In genomic region chr22:38707346-38707745, GRCh38 we compare ENCODE assay signal across 8 cellular contexts. TPM values are rescaled to one million over a fixed set of nuclear protein-coding genes. Genes with fewer than 3 reads are reported as not detected.
DNase-seq lines count a peak whose midpoint lies in the region; ATAC-seq and TF ChIP-seq lines count a peak whose summit lies in the region.

No MANE protein-coding gene starts in this region.

- no peaks in the 10 kb centered on the region for H3K9me3 Mint-ChIP-seq in GM23338
- H3K9me3 Mint-ChIP-seq in activated naive CD4-positive, alpha-beta T cell treated with anti-CD3 and anti-CD28 coated beads, Interleukin-2, amount 50 U/mL, for 72 hours, result no peaks in the 10 kb centered on the region

- H2AFZ ChIP-seq in GM23338, result no peak overlapping the region

- no peaks in the 10 kb centered on the region for H3K9me3 ChIP-seq in liver (ENCODE audit: control insufficient read depth in 4 of 4, low read length in 3 of 4)

- peak overlapping the region in 1 of 2 donors; percentile 17 for H3K9ac ChIP-seq in liver (ENCODE audit: low read depth in 1 of 2, low read length in 2 of 2)

- no peak overlapping the region for H3K27ac Mint-ChIP-seq in GM23338
- peak overlapping the region; percentile 46 to 93 for H3K27ac Mint-ChIP-seq in activated naive CD4-positive, alpha-beta T cell treated with anti-CD3 and anti-CD28 coated beads, Interleukin-2, amount 50 U/mL, for 72 hours

- no peaks in the 10 kb centered on the region for H3K9me2 ChIP-seq in GM23338 (ENCODE audit: insufficient read depth)

- TF ChIP-seq CTCF in 22Rv1 (IDR thresholded peaks at IDR 0.05) (no peak), GM23338 (conservative IDR thresholded peaks at IDR 0.05; ENCODE audit: low read depth in 2 of 2) (no peak), liver (IDR thresholded peaks at IDR 0.05; ENCODE audit: low read depth, low read length, missing input control) (no peak)

- H3K27ac ChIP-seq in 22Rv1, result peak overlapping the region; percentile 91
- no peak overlapping the region for H3K27ac ChIP-seq in GM23338 (ENCODE audit: low read depth)
- H3K27ac ChIP-seq in liver (ENCODE audit: low read depth in 1 of 2, low read length in 2 of 2), result peak overlapping the region; percentile 94
- no peak overlapping the region for H3K27ac ChIP-seq in caudate nucleus (ENCODE audit: low read depth, low read length)

- peak overlapping the region; percentile 91 for H3K4me2 ChIP-seq in GM23338

- H3K4me1 Mint-ChIP-seq in GM23338, result peaks cover 59% of the 10 kb centered on the region

- H3K4me3 Mint-ChIP-seq in GM23338, result peak overlapping the region; percentile 90

- no peak for TF ChIP-seq RAD21 in liver (IDR thresholded peaks at IDR 0.05)

- peaks cover 46% of the 10 kb centered on the region for H4K20me1 ChIP-seq in GM23338 (replicated peaks; ENCODE audit: insufficient read depth)

- H3K79me2 ChIP-seq in GM23338 (replicated peaks; ENCODE audit: insufficient read depth), result peaks cover 61% of the 10 kb centered on the region

- ATAC-seq in GM23338, result no peak
- no peak for ATAC-seq in activated naive CD4-positive, alpha-beta T cell treated with anti-CD3 and anti-CD28 coated beads, Interleukin-2, amount 50 U/mL, for 72 hours
- ATAC-seq in HG03469 (IDR thresholded peaks at IDR 0.05; ENCODE audit: unreplicated experiment), result no peak
- ATAC-seq in GM21737 (IDR thresholded peaks at IDR 0.05; ENCODE audit: unreplicated experiment), result no peak
- no peak for ATAC-seq in GM21423 (IDR thresholded peaks at IDR 0.05; ENCODE audit: unreplicated experiment)

- peaks cover 44% of the 10 kb centered on the region for H3K4me1 ChIP-seq in GM23338 (ENCODE audit: insufficient read depth)
- H3K4me1 ChIP-seq in liver (ENCODE audit: control insufficient read depth in 4 of 4, insufficient read depth in 4 of 4, low read length in 3 of 4), result peaks cover 0 to 29% (median 18%) of the 10 kb centered on the region in 4 donors

- WGBS in liver, result 16% methylated on average over 2 of the region's 2 CpGs

- peaks cover 11% of the 10 kb centered on the region for H3K27me3 Mint-ChIP-seq in GM23338 (ENCODE audit: insufficient read depth, low read depth, poor library complexity)

- DNase-seq in GM23338 (ENCODE audit: low spot score) (no peak), caudate nucleus (lab: John Stamatoyannopoulos, UW) (no peak)
- DNase-seq in activated naive CD4-positive, alpha-beta T cell treated with anti-CD3 and anti-CD28 coated beads, Interleukin-2, amount 50 U/mL, for 72 hours (ENCODE audit: low spot score in 2 of 2), result no peak

- H3K27me3 ChIP-seq in GM23338 (ENCODE audit: insufficient read depth) (no peaks in the 10 kb centered on the region), liver (ENCODE audit: control insufficient read depth in 4 of 4, insufficient read depth in 4 of 4, low read length in 3 of 4) (no peaks in the 10 kb centered on the region)

- H3K36me3 ChIP-seq in GM23338 (ENCODE audit: insufficient read depth) (peaks cover 10% of the 10 kb centered on the region; the same call in 1 of the 2 replicates), liver (ENCODE audit: control insufficient read depth in 4 of 4, insufficient read depth in 3 of 4, low read depth in 1 of 4, low read length in 3 of 4) (peaks cover 0 to 6% (median 3%) of the 10 kb centered on the region in 4 donors)

- H3K36me3 Mint-ChIP-seq in GM23338 (ENCODE audit: low read depth), result peaks cover 15% of the 10 kb centered on the region
- H3K36me3 Mint-ChIP-seq in activated naive CD4-positive, alpha-beta T cell treated with anti-CD3 and anti-CD28 coated beads, Interleukin-2, amount 50 U/mL, for 72 hours, result peaks cover 23 to 41% of the 10 kb centered on the region in 2 donors

- 0 out of 2 replicates have a peak, but pooled peaks cover 4% of the 10 kb centered on the region for H3F3A ChIP-seq in GM23338 (replicated peaks; ENCODE audit: low read depth)

- H3K4me3 ChIP-seq in GM23338 (peak overlapping the region; percentile 83), liver (ENCODE audit: low read depth in 1 of 3, low read length in 3 of 3) (peak overlapping the region; percentile 75 to 93 (median 93))

TF ChIP-seq in GM23338, 12 proteins besides CTCF, POLR2A, EP300 and RAD21 (continues in another document):
- TF ChIP-seq POLR2AphosphoS5 (IDR thresholded peaks at IDR 0.05; ENCODE audit: low read depth) (no peak), ZNF331 (CRISPR knock-in tag; IDR thresholded peaks at IDR 0.05; ENCODE audit: low read depth) (no peak), CREB1 (CRISPR knock-in tag; IDR thresholded peaks at IDR 0.05; ENCODE audit: low read depth) (no peak)

TF ChIP-seq in liver, 16 proteins besides CTCF, POLR2A, EP300 and RAD21 (continues in another document):
- TF ChIP-seq, protein P1, sequence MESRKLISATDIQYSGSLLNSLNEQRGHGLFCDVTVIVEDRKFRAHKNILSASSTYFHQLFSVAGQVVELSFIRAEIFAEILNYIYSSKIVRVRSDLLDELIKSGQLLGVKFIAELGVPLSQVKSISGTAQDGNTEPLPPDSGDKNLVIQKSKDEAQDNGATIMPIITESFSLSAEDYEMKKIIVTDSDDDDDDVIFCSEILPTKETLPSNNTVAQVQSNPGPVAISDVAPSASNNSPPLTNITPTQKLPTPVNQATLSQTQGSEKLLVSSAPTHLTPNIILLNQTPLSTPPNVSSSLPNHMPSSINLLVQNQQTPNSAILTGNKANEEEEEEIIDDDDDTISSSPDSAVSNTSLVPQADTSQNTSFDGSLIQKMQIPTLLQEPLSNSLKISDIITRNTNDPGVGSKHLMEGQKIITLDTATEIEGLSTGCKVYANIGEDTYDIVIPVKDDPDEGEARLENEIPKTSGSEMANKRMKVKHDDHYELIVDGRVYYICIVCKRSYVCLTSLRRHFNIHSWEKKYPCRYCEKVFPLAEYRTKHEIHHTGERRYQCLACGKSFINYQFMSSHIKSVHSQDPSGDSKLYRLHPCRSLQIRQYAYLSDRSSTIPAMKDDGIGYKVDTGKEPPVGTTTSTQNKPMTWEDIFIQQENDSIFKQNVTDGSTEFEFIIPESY (IDR thresholded peaks at IDR 0.05), result no peak
- no peak for TF ChIP-seq FOXA2 (IDR thresholded peaks at IDR 0.05)
- TF ChIP-seq, protein P2, sequence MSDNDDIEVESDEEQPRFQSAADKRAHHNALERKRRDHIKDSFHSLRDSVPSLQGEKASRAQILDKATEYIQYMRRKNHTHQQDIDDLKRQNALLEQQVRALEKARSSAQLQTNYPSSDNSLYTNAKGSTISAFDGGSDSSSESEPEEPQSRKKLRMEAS (IDR thresholded peaks at IDR 0.05), result no peak
- no peak for TF ChIP-seq SP1 (IDR thresholded peaks at IDR 0.05)
- TF ChIP-seq FOXA1 (IDR thresholded peaks at IDR 0.05), result no peak
- no peak for TF ChIP-seq RXRA (IDR thresholded peaks at IDR 0.05)
- TF ChIP-seq, protein P3, sequence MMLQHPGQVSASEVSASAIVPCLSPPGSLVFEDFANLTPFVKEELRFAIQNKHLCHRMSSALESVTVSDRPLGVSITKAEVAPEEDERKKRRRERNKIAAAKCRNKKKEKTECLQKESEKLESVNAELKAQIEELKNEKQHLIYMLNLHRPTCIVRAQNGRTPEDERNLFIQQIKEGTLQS (IDR thresholded peaks at IDR 0.05), result no peak
- no peak for TF ChIP-seq TAF1 (conservative IDR thresholded peaks at IDR 0.05)
- no peak for TF ChIP-seq EGR1 (IDR thresholded peaks at IDR 0.05; ENCODE audit: low read depth in 2 of 2)
- no peak for TF ChIP-seq NR2F2 (IDR thresholded peaks at IDR 0.05)
- TF ChIP-seq JUND (IDR thresholded peaks at IDR 0.05), result peak in 1 of 2 donors; percentile 21
- no peak for TF ChIP-seq HNF4G (IDR thresholded peaks at IDR 0.05)
- peak in 1 of 2 donors; percentile 19 for TF ChIP-seq HNF4A (conservative IDR thresholded peaks at IDR 0.05)

RNA-seq across cellular contexts. Expression of gene GTPBP1, which starts 1.6 kb away (rescaled TPM):
- 79.9 and 88.4 TPM in 2 replicates for total RNA-seq in GM23338 (2014; rRNA removed; shearing (Covaris generic))
- polyA plus RNA-seq in GM23338 (2016; fragmentation: Nextera tagmentation; extraction: Ambion mirVana) (27.2 and 31.0 TPM in 2 replicates), liver (1 to 10 TPM; 5.3 to 7.8 TPM)
- 100 to 1,000 TPM; 109 to 142 TPM for total RNA-seq in activated naive CD4-positive, alpha-beta T cell treated with anti-CD3 and anti-CD28 coated beads, Interleukin-2, amount 50 U/mL, for 72 hours
- total RNA-seq in liver, result 10 to 100 TPM; 24.3 to 56.3 TPM

RNA-seq across cellular contexts. Expression of gene JOSD1, which starts 6.6 kb away (rescaled TPM):
- total RNA-seq in GM23338 (2014; rRNA removed; shearing (Covaris generic)), result 16.1 and 19.7 TPM in 2 replicates
- polyA plus RNA-seq in GM23338 (2016; fragmentation: Nextera tagmentation; extraction: Ambion mirVana) (4.6 and 5.5 TPM in 2 replicates), liver (10 to 100 TPM in 1 of 2 donors, 1 to 10 TPM in 1; 3.4 to 13.8 TPM)
- total RNA-seq in activated naive CD4-positive, alpha-beta T cell treated with anti-CD3 and anti-CD28 coated beads, Interleukin-2, amount 50 U/mL, for 72 hours, result 10 to 100 TPM; 70.0 to 79.0 TPM
- total RNA-seq in liver, result 10 to 100 TPM; 15.6 to 20.6 TPM

RNA-seq across cellular contexts. Expression of gene TOMM22, which starts 25.6 kb away (rescaled TPM):
- total RNA-seq in GM23338 (2014; rRNA removed; shearing (Covaris generic)), result 84.0 and 87.0 TPM in 2 replicates
- 125 and 131 TPM in 2 replicates for polyA plus RNA-seq in GM23338 (2016; fragmentation: Nextera tagmentation; extraction: Ambion mirVana)
- 100 to 1,000 TPM; 116 to 120 TPM for total RNA-seq in activated naive CD4-positive, alpha-beta T cell treated with anti-CD3 and anti-CD28 coated beads, Interleukin-2, amount 50 U/mL, for 72 hours
- 10 to 100 TPM; 20.2 to 20.8 TPM for total RNA-seq in liver
- 10 to 100 TPM; 21.9 to 44.3 TPM for polyA plus RNA-seq in liver

RNA-seq across cellular contexts. Expression of gene SUN2, which starts 48.5 kb away (rescaled TPM):
- 12.6 and 17.6 TPM in 2 replicates for total RNA-seq in GM23338 (2014; rRNA removed; shearing (Covaris generic))
- polyA plus RNA-seq in GM23338 (2016; fragmentation: Nextera tagmentation; extraction: Ambion mirVana), result 7.2 and 8.2 TPM in 2 replicates
- 100 to 1,000 TPM; 142 to 241 TPM for total RNA-seq in activated naive CD4-positive, alpha-beta T cell treated with anti-CD3 and anti-CD28 coated beads, Interleukin-2, amount 50 U/mL, for 72 hours
- total RNA-seq in liver, result 100 to 1,000 TPM in 1 of 2 donors, 10 to 100 TPM in 1; 53.3 to 170 TPM
- 100 to 1,000 TPM in 1 of 2 donors, 10 to 100 TPM in 1; 13.1 to 110 TPM for polyA plus RNA-seq in liver

RNA-seq across cellular contexts. Expression of gene CBY1, which starts 50.9 kb away (rescaled TPM):
- total RNA-seq in GM23338 (2014; rRNA removed; shearing (Covaris generic)), result 12.8 and 13.2 TPM in 2 replicates
- 36.1 and 36.4 TPM in 2 replicates for polyA plus RNA-seq in GM23338 (2016; fragmentation: Nextera tagmentation; extraction: Ambion mirVana)
- 10 to 100 TPM in 1 of 2 donors, 1 to 10 TPM in 1; 5.7 to 19.0 TPM for total RNA-seq in activated naive CD4-positive, alpha-beta T cell treated with anti-CD3 and anti-CD28 coated beads, Interleukin-2, amount 50 U/mL, for 72 hours
- 1 to 10 TPM; 6.3 to 8.6 TPM for total RNA-seq in liver
- polyA plus RNA-seq in liver, result 10 to 100 TPM in 1 of 2 donors, 1 to 10 TPM in 1; 9.3 to 14.9 TPM

Comparison
In these comparisons a context has a peak if more than half of its experiments do, and no peak if none do; other contexts are left out.
1. H3K27ac ChIP-seq: peak in 22Rv1 (single experiment) and liver (2 of 2); none in GM23338 (single experiment) and caudate nucleus (single experiment).